ENCODE assay signal across 1 cellular context in genomic region chr17:80688994-80689635, GRCh38.
TF ChIP-seq lines count a peak whose summit lies in the region.

No MANE protein-coding gene starts in this region.

TF ChIP-seq in K562, 482 proteins besides CTCF, POLR2A, EP300 and RAD21 (continued from another document and continues in another):
- no peak for TF ChIP-seq GTF2A2 (tag; IDR thresholded peaks at IDR 0.05)
- TF ChIP-seq BRD9 (IDR thresholded peaks at IDR 0.05; ENCODE audit: low read depth, partially characterized antibody): no peak
- no peak for TF ChIP-seq TAF7 (tag; IDR thresholded peaks at IDR 0.05)
- TF ChIP-seq ZBTB26 (CRISPR knock-in tag; IDR thresholded peaks at IDR 0.05): no peak
- no peak for TF ChIP-seq TCFL5 (CRISPR knock-in tag; conservative IDR thresholded peaks at IDR 0.05)
- TF ChIP-seq ZNF263 (CRISPR knock-in tag; IDR thresholded peaks at IDR 0.05; ENCODE audit: borderline replicate concordance): no peak
- TF ChIP-seq CTCFL (IDR thresholded peaks at IDR 0.05; ENCODE audit: borderline replicate concordance, insufficient read depth, low read depth, low read length, poor library complexity, severe bottlenecking): no peak
- TF ChIP-seq TEAD4 (IDR thresholded peaks at IDR 0.05; ENCODE audit: low read length): peak; percentile 96
- no peak for TF ChIP-seq TEAD4 (CRISPR knock-in tag; IDR thresholded peaks at IDR 0.05; ENCODE audit: borderline replicate concordance)
- TF ChIP-seq, protein P1, sequence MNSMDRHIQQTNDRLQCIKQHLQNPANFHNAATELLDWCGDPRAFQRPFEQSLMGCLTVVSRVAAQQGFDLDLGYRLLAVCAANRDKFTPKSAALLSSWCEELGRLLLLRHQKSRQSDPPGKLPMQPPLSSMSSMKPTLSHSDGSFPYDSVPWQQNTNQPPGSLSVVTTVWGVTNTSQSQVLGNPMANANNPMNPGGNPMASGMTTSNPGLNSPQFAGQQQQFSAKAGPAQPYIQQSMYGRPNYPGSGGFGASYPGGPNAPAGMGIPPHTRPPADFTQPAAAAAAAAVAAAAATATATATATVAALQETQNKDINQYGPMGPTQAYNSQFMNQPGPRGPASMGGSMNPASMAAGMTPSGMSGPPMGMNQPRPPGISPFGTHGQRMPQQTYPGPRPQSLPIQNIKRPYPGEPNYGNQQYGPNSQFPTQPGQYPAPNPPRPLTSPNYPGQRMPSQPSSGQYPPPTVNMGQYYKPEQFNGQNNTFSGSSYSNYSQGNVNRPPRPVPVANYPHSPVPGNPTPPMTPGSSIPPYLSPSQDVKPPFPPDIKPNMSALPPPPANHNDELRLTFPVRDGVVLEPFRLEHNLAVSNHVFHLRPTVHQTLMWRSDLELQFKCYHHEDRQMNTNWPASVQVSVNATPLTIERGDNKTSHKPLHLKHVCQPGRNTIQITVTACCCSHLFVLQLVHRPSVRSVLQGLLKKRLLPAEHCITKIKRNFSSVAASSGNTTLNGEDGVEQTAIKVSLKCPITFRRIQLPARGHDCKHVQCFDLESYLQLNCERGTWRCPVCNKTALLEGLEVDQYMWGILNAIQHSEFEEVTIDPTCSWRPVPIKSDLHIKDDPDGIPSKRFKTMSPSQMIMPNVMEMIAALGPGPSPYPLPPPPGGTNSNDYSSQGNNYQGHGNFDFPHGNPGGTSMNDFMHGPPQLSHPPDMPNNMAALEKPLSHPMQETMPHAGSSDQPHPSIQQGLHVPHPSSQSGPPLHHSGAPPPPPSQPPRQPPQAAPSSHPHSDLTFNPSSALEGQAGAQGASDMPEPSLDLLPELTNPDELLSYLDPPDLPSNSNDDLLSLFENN (IDR thresholded peaks at IDR 0.05; ENCODE audit: low read depth in 2 of 2, low read length in 2 of 2): peak in 1 of 2 experiments; percentile 76; a peak in 1 of 4 replicates
- TF ChIP-seq, protein P2, sequence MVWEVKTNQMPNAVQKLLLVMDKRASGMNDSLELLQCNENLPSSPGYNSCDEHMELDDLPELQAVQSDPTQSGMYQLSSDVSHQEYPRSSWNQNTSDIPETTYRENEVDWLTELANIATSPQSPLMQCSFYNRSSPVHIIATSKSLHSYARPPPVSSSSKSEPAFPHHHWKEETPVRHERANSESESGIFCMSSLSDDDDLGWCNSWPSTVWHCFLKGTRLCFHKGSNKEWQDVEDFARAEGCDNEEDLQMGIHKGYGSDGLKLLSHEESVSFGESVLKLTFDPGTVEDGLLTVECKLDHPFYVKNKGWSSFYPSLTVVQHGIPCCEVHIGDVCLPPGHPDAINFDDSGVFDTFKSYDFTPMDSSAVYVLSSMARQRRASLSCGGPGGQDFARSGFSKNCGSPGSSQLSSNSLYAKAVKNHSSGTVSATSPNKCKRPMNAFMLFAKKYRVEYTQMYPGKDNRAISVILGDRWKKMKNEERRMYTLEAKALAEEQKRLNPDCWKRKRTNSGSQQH (CRISPR knock-in tag; IDR thresholded peaks at IDR 0.05): no peak
- TF ChIP-seq HOMEZ (CRISPR knock-in tag; IDR thresholded peaks at IDR 0.05): no peak
- no peak for TF ChIP-seq ZNF830 (CRISPR knock-in tag; IDR thresholded peaks at IDR 0.05)
- TF ChIP-seq TRIM28 (IDR thresholded peaks at IDR 0.05): no peak
- TF ChIP-seq MEF2D (tag; conservative IDR thresholded peaks at IDR 0.05; ENCODE audit: low read depth): no peak
- no peak for TF ChIP-seq ELF2 (CRISPR knock-in tag; IDR thresholded peaks at IDR 0.05)
- TF ChIP-seq ATF1 (CRISPR knock-in tag; IDR thresholded peaks at IDR 0.05): no peak
- TF ChIP-seq ATF1 (tag; IDR thresholded peaks at IDR 0.05): peak; percentile 65
- no peak for TF ChIP-seq ZNF121 (CRISPR knock-in tag; conservative IDR thresholded peaks at IDR 0.05)
- TF ChIP-seq ZNF668 (CRISPR knock-in tag; IDR thresholded peaks at IDR 0.05): no peak
- no peak for TF ChIP-seq SIRT6 (IDR thresholded peaks at IDR 0.05; ENCODE audit: low read depth, low read length)
- TF ChIP-seq TCF7 (IDR thresholded peaks at IDR 0.05; ENCODE audit: borderline replicate concordance): no peak
- no peak for TF ChIP-seq ZBTB1 (CRISPR knock-in tag; IDR thresholded peaks at IDR 0.05; ENCODE audit: borderline replicate concordance, low read depth)
- no peak for TF ChIP-seq NONO (IDR thresholded peaks at IDR 0.05; ENCODE audit: low read depth in 2 of 2, low read length in 1 of 2)
- no peak for TF ChIP-seq ZNF134 (CRISPR knock-in tag; conservative IDR thresholded peaks at IDR 0.05)
- TF ChIP-seq ZNF76 (CRISPR knock-in tag; IDR thresholded peaks at IDR 0.05; ENCODE audit: borderline replicate concordance): no peak
- peak; percentile 68 for TF ChIP-seq C11orf30 (IDR thresholded peaks at IDR 0.05; ENCODE audit: low read depth)
- TF ChIP-seq MXI1 (IDR thresholded peaks at IDR 0.05; ENCODE audit: low read depth, low read length): no peak
- TF ChIP-seq, protein P3, sequence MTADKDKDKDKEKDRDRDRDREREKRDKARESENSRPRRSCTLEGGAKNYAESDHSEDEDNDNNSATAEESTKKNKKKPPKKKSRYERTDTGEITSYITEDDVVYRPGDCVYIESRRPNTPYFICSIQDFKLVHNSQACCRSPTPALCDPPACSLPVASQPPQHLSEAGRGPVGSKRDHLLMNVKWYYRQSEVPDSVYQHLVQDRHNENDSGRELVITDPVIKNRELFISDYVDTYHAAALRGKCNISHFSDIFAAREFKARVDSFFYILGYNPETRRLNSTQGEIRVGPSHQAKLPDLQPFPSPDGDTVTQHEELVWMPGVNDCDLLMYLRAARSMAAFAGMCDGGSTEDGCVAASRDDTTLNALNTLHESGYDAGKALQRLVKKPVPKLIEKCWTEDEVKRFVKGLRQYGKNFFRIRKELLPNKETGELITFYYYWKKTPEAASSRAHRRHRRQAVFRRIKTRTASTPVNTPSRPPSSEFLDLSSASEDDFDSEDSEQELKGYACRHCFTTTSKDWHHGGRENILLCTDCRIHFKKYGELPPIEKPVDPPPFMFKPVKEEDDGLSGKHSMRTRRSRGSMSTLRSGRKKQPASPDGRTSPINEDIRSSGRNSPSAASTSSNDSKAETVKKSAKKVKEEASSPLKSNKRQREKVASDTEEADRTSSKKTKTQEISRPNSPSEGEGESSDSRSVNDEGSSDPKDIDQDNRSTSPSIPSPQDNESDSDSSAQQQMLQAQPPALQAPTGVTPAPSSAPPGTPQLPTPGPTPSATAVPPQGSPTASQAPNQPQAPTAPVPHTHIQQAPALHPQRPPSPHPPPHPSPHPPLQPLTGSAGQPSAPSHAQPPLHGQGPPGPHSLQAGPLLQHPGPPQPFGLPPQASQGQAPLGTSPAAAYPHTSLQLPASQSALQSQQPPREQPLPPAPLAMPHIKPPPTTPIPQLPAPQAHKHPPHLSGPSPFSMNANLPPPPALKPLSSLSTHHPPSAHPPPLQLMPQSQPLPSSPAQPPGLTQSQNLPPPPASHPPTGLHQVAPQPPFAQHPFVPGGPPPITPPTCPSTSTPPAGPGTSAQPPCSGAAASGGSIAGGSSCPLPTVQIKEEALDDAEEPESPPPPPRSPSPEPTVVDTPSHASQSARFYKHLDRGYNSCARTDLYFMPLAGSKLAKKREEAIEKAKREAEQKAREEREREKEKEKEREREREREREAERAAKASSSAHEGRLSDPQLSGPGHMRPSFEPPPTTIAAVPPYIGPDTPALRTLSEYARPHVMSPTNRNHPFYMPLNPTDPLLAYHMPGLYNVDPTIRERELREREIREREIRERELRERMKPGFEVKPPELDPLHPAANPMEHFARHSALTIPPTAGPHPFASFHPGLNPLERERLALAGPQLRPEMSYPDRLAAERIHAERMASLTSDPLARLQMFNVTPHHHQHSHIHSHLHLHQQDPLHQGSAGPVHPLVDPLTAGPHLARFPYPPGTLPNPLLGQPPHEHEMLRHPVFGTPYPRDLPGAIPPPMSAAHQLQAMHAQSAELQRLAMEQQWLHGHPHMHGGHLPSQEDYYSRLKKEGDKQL (CRISPR knock-in tag; IDR thresholded peaks at IDR 0.05; ENCODE audit: borderline replicate concordance): no peak
- TF ChIP-seq THAP7 (CRISPR knock-in tag; IDR thresholded peaks at IDR 0.05): no peak
- no peak for TF ChIP-seq ZBTB5 (IDR thresholded peaks at IDR 0.05)
- no peak for TF ChIP-seq DACH1 (IDR thresholded peaks at IDR 0.05; ENCODE audit: partially characterized antibody)
- TF ChIP-seq PCBP2 (IDR thresholded peaks at IDR 0.05; ENCODE audit: low read depth, low read length, poor library complexity, severe bottlenecking): no peak
- no peak for TF ChIP-seq PRPF4 (IDR thresholded peaks at IDR 0.05; ENCODE audit: insufficient read depth, low read depth, low read length, poor library complexity, severe bottlenecking)
- TF ChIP-seq RB1 (IDR thresholded peaks at IDR 0.05; ENCODE audit: low read depth): no peak
- no peak for TF ChIP-seq PTBP1 (IDR thresholded peaks at IDR 0.05; ENCODE audit: low read depth, low read length)
- TF ChIP-seq HNRNPH1 (optimal IDR thresholded peaks at IDR 0.05; ENCODE audit: low read depth, low read length): no peak
- TF ChIP-seq ZNF408 (CRISPR knock-in tag; IDR thresholded peaks at IDR 0.05; ENCODE audit: low read depth): no peak
- TF ChIP-seq SRSF1 (IDR thresholded peaks at IDR 0.05; ENCODE audit: low read depth, low read length): no peak
- no peak for TF ChIP-seq SLC30A9 (CRISPR knock-in tag; IDR thresholded peaks at IDR 0.05)
- TF ChIP-seq FOS (IDR thresholded peaks at IDR 0.05; ENCODE audit: extremely low read depth, insufficient read length): no peak
- TF ChIP-seq, protein P4, sequence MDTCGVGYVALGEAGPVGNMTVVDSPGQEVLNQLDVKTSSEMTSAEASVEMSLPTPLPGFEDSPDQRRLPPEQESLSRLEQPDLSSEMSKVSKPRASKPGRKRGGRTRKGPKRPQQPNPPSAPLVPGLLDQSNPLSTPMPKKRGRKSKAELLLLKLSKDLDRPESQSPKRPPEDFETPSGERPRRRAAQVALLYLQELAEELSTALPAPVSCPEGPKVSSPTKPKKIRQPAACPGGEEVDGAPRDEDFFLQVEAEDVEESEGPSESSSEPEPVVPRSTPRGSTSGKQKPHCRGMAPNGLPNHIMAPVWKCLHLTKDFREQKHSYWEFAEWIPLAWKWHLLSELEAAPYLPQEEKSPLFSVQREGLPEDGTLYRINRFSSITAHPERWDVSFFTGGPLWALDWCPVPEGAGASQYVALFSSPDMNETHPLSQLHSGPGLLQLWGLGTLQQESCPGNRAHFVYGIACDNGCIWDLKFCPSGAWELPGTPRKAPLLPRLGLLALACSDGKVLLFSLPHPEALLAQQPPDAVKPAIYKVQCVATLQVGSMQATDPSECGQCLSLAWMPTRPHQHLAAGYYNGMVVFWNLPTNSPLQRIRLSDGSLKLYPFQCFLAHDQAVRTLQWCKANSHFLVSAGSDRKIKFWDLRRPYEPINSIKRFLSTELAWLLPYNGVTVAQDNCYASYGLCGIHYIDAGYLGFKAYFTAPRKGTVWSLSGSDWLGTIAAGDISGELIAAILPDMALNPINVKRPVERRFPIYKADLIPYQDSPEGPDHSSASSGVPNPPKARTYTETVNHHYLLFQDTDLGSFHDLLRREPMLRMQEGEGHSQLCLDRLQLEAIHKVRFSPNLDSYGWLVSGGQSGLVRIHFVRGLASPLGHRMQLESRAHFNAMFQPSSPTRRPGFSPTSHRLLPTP (IDR thresholded peaks at IDR 0.05; ENCODE audit: borderline replicate concordance, extremely low read depth, insufficient read length): no peak
- TF ChIP-seq CBFA2T2 (conservative IDR thresholded peaks at IDR 0.05): peak; percentile 92
- TF ChIP-seq ZNF778 (CRISPR knock-in tag; IDR thresholded peaks at IDR 0.05): no peak
- no peak for TF ChIP-seq RFX5 (IDR thresholded peaks at IDR 0.05; ENCODE audit: low read depth, low read length)
